In the genomic region with DNA sequence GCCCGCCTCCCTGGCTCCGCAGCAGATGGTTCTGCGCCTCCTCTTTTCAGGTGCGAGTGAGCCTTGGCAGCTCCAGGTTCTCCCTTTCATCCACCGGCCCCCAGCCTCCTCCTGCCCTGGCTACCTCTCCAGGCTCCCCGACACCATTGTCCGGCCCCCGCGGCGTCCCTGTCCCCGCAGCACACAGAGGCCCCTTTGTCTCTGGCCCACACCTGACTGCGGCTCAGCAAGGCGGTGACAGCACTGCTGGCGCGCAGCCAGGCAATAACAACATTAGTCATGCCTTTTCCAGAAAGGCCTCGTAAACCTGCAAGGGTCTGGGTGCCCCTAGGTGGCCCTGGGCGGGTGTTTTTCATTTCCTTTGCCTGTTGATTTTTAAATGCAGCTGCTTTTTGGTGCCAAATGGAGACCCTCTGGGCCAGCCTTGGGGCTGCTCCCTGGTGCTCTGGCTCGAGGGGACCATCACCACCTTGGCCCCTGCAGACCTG, we compare ENCODE assay signal across 8 cellular contexts.
DNase-seq lines count a peak whose midpoint lies in the region; ATAC-seq and TF ChIP-seq lines count a peak whose summit lies in the region.

No MANE protein-coding gene starts in this region.

- no peaks in the 10 kb centered on the region for H3K9me3 Mint-ChIP-seq in activated T-cell treated with anti-CD3 and anti-CD28 coated beads, Interleukin-2, amount 50 U/mL, for 4 hours
- peaks cover 6% of the 10 kb centered on the region for H3K9me3 Mint-ChIP-seq in type B pancreatic cell

- no peak overlapping the region for H3K4me3 Mint-ChIP-seq in activated T-cell treated with anti-CD3 and anti-CD28 coated beads, Interleukin-2, amount 50 U/mL, for 4 hours
- peak overlapping the region; percentile 75 for H3K4me3 Mint-ChIP-seq in type B pancreatic cell

- no peaks in the 10 kb centered on the region for H3K4me1 Mint-ChIP-seq in activated T-cell treated with anti-CD3 and anti-CD28 coated beads, Interleukin-2, amount 50 U/mL, for 4 hours (ENCODE audit: low read depth)
- H3K4me1 Mint-ChIP-seq in type B pancreatic cell (ENCODE audit: unreplicated experiment): peaks cover 31% of the 10 kb centered on the region

- H3K27me3 Mint-ChIP-seq in activated T-cell treated with anti-CD3 and anti-CD28 coated beads, Interleukin-2, amount 50 U/mL, for 4 hours (ENCODE audit: low read depth): peaks cover 6% of the 10 kb centered on the region
- H3K27me3 Mint-ChIP-seq in type B pancreatic cell: peaks cover 7% of the 10 kb centered on the region

- H3K4me1 ChIP-seq in HAP-1: peaks cover 4% of the 10 kb centered on the region
- peaks cover 0 to 28% (median 7%) of the 10 kb centered on the region in 3 donors for H3K4me1 ChIP-seq in esophagus squamous epithelium

- no peak for TF ChIP-seq POLR2A in esophagus squamous epithelium (IDR thresholded peaks at IDR 0.05)

- in situ Hi-C loops in HAP-1 (cut with MboI; ENCODE audit: low sequenced_read_pairs): no loop called here

- H3K9me3 ChIP-seq in HAP-1 (no peaks in the 10 kb centered on the region), esophagus squamous epithelium (no peaks in the 10 kb centered on the region)

- H3K36me3 Mint-ChIP-seq in activated T-cell treated with anti-CD3 and anti-CD28 coated beads, Interleukin-2, amount 50 U/mL, for 4 hours (ENCODE audit: insufficient read depth): no peaks in the 10 kb centered on the region
- H3K36me3 Mint-ChIP-seq in type B pancreatic cell: no peaks in the 10 kb centered on the region

- no peaks in the 10 kb centered on the region for H3K36me3 ChIP-seq in HAP-1 (replicated peaks)
- no peaks in the 10 kb centered on the region for H3K36me3 ChIP-seq in esophagus squamous epithelium

- no peak for TF ChIP-seq CTCF in type B pancreatic cell (conservative IDR thresholded peaks at IDR 0.05)
- TF ChIP-seq CTCF in esophagus squamous epithelium (IDR thresholded peaks at IDR 0.05): no peak

- DNase-seq in HAP-1 (ENCODE audit: low spot score in 2 of 2) (peak; percentile 53 to 82), NCI-H2196 (lab: John Stamatoyannopoulos, UW; ENCODE audit: unreplicated experiment) (peak; percentile 80), left colon (peak; percentile 94 to 96), type B pancreatic cell (ENCODE audit: extremely low spot score, unreplicated experiment) (peak; percentile 81), esophagus squamous epithelium (lab: John Stamatoyannopoulos, UW) (no peak)
- DNase-seq in activated T-cell treated with anti-CD3 and anti-CD28 coated beads, Interleukin-2, amount 50 U/mL, for 4 hours: no peak

- no peak overlapping the region for H3K27ac ChIP-seq in esophagus squamous epithelium

- 27 to 37% methylated on average over 7 to 14 of the region's 18 CpGs for WGBS in esophagus squamous epithelium, 2 donors

- H3K4me3 ChIP-seq in HAP-1: no peak overlapping the region
- H3K4me3 ChIP-seq in esophagus squamous epithelium: no peak overlapping the region

- peak overlapping the region; percentile 55 for H3K27ac Mint-ChIP-seq in type B pancreatic cell

- intact Hi-C loops in left colon (cut with DNase I, micrococcal nuclease): no loop called here
- intact Hi-C loops in esophagus squamous epithelium (cut with DNase I): no loop called here

- peak; percentile 70 to 73 for ATAC-seq in activated T-cell treated with anti-CD3 and anti-CD28 coated beads, Interleukin-2, amount 50 U/mL, for 4 hours
- peak; percentile 79 for ATAC-seq in left colon
- ATAC-seq in GM21723 (IDR thresholded peaks at IDR 0.05; ENCODE audit: unreplicated experiment): no peak
- ATAC-seq in HG02852 (IDR thresholded peaks at IDR 0.05; ENCODE audit: unreplicated experiment): no peak

- no peaks in the 10 kb centered on the region for H3K27me3 ChIP-seq in HAP-1 (ENCODE audit: low read depth)
- peaks cover 0 to 11% (median 0%) of the 10 kb centered on the region in 4 donors for H3K27me3 ChIP-seq in esophagus squamous epithelium

Comparison
In these comparisons a context has a peak if more than half of its experiments do, and no peak if none do; other contexts are left out.
1. DNase-seq: peak in HAP-1 (2 of 2), NCI-H2196 (single experiment), left colon (2 of 2) and type B pancreatic cell (single experiment); none in activated T-cell treated with anti-CD3 and anti-CD28 coated beads, Interleukin-2, amount 50 U/mL, for 4 hours (single experiment) and esophagus squamous epithelium (single experiment).
2. ATAC-seq: peak in activated T-cell treated with anti-CD3 and anti-CD28 coated beads, Interleukin-2, amount 50 U/mL, for 4 hours (2 of 2) and left colon (single experiment); none in GM21723 (single experiment) and HG02852 (single experiment).